In the genomic region with DNA sequence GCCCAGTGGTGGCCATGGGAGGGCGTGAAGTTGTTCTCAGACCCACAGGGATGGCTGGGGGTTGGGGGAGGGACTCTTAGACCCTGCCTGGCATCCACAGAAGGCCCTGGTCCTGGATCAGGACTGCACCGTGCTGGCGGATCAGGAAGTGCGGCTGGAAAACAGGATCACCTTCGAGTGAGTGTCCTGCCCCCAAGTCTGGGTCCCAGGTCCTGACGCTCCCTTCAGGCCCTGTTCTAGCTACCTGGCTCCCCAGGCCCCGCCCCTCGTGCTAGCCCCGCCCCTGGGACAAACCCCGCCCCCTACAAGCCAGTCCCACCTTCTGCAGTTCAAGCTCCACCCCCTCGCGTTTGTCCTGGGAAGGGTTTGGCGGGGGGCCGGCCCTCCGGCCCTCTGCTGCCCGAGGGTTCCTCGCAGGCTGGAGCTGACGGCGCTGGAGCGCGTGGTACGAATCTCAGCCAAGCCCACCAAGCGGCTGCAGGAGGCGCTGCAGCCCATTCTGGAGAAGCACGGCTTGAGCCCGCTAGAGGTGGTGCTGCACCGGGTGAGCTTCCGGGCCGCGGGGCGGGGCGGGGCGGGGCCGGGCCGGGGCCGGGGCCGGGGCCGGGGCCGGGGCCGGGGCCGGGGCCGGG, we compare ENCODE assay signal across 1 cellular context.
TF ChIP-seq lines count a peak whose summit lies in the region.

No MANE protein-coding gene starts in this region.

TF ChIP-seq in GM12878, 131 proteins besides CTCF, POLR2A, EP300 and RAD21:
- TF ChIP-seq SRF (IDR thresholded peaks at IDR 0.05; ENCODE audit: low read depth in 2 of 2, low read length in 2 of 2) (no peak), ZBTB33 (IDR thresholded peaks at IDR 0.05) (peak; percentile 40; the same call in 1 of the 2 replicates)
